In genomic region chr20:53594068-53595017, GRCh38 we compare ENCODE assay signal across 8 cellular contexts. TPM values are rescaled to one million over a fixed set of nuclear protein-coding genes. Genes with fewer than 3 reads are reported as not detected.
DNase-seq lines count a peak whose midpoint lies in the region; ATAC-seq and TF ChIP-seq lines count a peak whose summit lies in the region.

No MANE protein-coding gene starts in this region.

- H3K27ac Mint-ChIP-seq in central memory CD8-positive, alpha-beta T cell (ENCODE audit: low read depth): peak overlapping the region; percentile 79

- POLR2A ChIA-PET in AG04450 (lab: Yijun Ruan, JAX): interaction anchor here (0.6 to 1.6 kb wide), 10 partner anchors 11 to 521 kb away, joined by 3 to 7 read pairs (median 4); no protein-coding TSS in a partner anchor

- no peaks in the 10 kb centered on the region for H3K27me3 ChIP-seq in AG04450 (ENCODE audit: control insufficient read depth, insufficient read depth, low read length)

- ATAC-seq in GM18907 (IDR thresholded peaks at IDR 0.05; ENCODE audit: unreplicated experiment) (peak; percentile 75), HG03159 (IDR thresholded peaks at IDR 0.05; ENCODE audit: unreplicated experiment) (peak; percentile 68)
- ATAC-seq in central memory CD8-positive, alpha-beta T cell (replicated peaks; ENCODE audit: extremely low read depth, poor library complexity, severe bottlenecking): peak; percentile 60

- CTCF ChIA-PET in AG04450 (lab: Charles Lee): interaction anchor here (0.6 to 1.9 kb wide), 9 partner anchors 17 to 345 kb away, joined by 3 to 8 read pairs (median 3); no protein-coding TSS in a partner anchor

- peak; percentile 69 for DNase-seq in AG04450 (ENCODE audit: low read depth, low spot score)
- DNase-seq in NCI-H2227 treated with DMSO at 0.1 percent for 48 hours (lab: John Stamatoyannopoulos, UW): peak; percentile 99
- DNase-seq in activated CD4-positive, CD25-positive, alpha-beta regulatory T cell treated with anti-CD3 and anti-CD28 coated beads, Interleukin-2, amount 50 U/mL, for 16 hours (ENCODE audit: low read depth, low spot score): peak; percentile 94
- DNase-seq in central memory CD8-positive, alpha-beta T cell (ENCODE audit: low spot score in 2 of 2): peak; percentile 93 to 97
- DNase-seq in kidney tubule cell (ENCODE audit: low spot score): peak; percentile 94
- DNase-seq in stimulated activated CD4-positive, alpha-beta T cell treated with anti-CD3 and anti-CD28 coated beads, Interleukin-1b, Interleukin-23, amount 100 ng/mL, for 1 hour (ENCODE audit: low read depth in 2 of 2): peak; percentile 98 to 99

- H3K9me3 ChIP-seq in AG04450 (ENCODE audit: control insufficient read depth, insufficient read depth, low read length): no peaks in the 10 kb centered on the region

- H3K4me1 Mint-ChIP-seq in central memory CD8-positive, alpha-beta T cell: peaks cover 33% of the 10 kb centered on the region

- no peaks in the 10 kb centered on the region for H3K9me3 Mint-ChIP-seq in central memory CD8-positive, alpha-beta T cell

- H3K4me3 Mint-ChIP-seq in central memory CD8-positive, alpha-beta T cell: peak overlapping the region; percentile 76

- no peak for TF ChIP-seq CTCF in AG04450 (IDR thresholded peaks at IDR 0.05; ENCODE audit: low read depth, low read length)

- H3K36me3 Mint-ChIP-seq in central memory CD8-positive, alpha-beta T cell (ENCODE audit: insufficient read depth): peaks cover 14% of the 10 kb centered on the region

- H3K27ac ChIP-seq in AG04450 (ENCODE audit: low read depth, low read length): peak overlapping the region; percentile 70

- H3K4me3 ChIP-seq in AG04450 (ENCODE audit: low read depth, low read length): peak overlapping the region; percentile 69

- no peaks in the 10 kb centered on the region for H3K27me3 Mint-ChIP-seq in central memory CD8-positive, alpha-beta T cell

RNA-seq across cellular contexts. Expression of gene ZNF217, which starts 0.7 kb away (rescaled TPM):
- 16.6 and 17.0 TPM in 2 replicates for polyA plus RNA-seq in AG04450 (2011; rRNA removed)
- polyA minus RNA-seq in AG04450 (2011; rRNA and poly(A)+ RNA removed): 32.2 and 34.8 TPM in 2 replicates

Comparison
In these comparisons a context has a peak if more than half of its experiments do, and no peak if none do; other contexts are left out.
1. Peak in every context shown above with its lines: DNase-seq, ATAC-seq, H3K4me3 ChIP-seq and H3K27ac ChIP-seq.